In the genomic region with DNA sequence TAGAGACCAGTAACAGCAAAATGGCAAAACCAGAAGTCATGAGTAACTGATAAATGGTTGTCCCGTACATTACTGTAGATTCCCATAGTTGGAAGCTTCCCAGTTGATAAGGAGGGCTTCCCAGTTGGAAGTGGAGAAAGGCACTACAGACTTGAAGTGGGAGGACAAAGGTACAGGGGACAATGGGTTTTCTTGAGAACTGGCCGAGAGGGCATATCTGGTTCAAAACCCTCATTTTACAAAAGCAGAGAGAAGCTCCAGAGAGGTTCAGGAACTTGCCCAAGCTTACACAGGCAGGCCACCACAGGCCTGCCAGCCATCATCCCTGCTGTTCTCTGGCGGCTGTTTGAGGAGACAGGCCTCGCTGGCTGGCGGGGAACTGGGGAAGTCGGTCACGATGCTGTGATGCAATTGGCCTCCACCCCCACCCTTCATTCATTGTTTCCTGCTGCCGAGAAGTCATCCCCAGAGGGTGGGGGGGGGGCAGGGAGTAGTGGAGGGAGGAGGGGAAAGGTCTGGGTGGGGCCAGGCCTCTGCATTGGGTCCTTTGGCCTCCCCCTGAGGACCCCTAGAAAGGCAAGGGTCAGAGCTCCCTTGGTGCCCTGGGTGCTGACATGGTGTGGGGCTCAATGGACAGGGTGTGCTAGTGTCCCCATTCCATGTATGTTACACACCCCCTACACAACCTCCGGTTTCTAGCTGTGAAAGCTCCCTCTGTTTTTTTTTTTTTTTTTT, we compare ENCODE assay signal across 8 cellular contexts. TPM values are rescaled to one million over a fixed set of nuclear protein-coding genes. Genes with fewer than 3 reads are reported as not detected.
DNase-seq lines count a peak whose midpoint lies in the region; ATAC-seq and TF ChIP-seq lines count a peak whose summit lies in the region.

No MANE protein-coding gene starts in this region.

- H3K36me3 ChIP-seq in upper lobe of left lung: peaks cover 2 to 25% (median 21%) of the 10 kb centered on the region in 4 donors

- peak overlapping the region in 3 of 4 donors; percentile 6 to 89 (median 26) for H3K4me3 ChIP-seq in upper lobe of left lung

- no peaks in the 10 kb centered on the region for H3K9me3 ChIP-seq in upper lobe of left lung

- peak; percentile 13 to 46 for ATAC-seq in upper lobe of left lung (ENCODE audit: low FRiP score in 2 of 2)

- WGBS in upper lobe of left lung, 2 donors: 6 to 22% methylated on average over 4 to 9 of the region's 9 CpGs

- peak overlapping the region; percentile 94 to 100 (median 96) for H3K27ac ChIP-seq in upper lobe of left lung

- TF ChIP-seq CTCF in upper lobe of left lung (IDR thresholded peaks at IDR 0.05): no peak

- peak in 1 of 4 donors; percentile 86 for TF ChIP-seq EP300 in upper lobe of left lung (IDR thresholded peaks at IDR 0.05)

- TF ChIP-seq POLR2A in upper lobe of left lung (IDR thresholded peaks at IDR 0.05): peak in 3 of 4 donors; percentile 25 to 79 (median 50)

- H3K4me1 ChIP-seq in upper lobe of left lung: peaks cover 77 to 84% (median 80%) of the 10 kb centered on the region in 4 donors

- H3K27me3 ChIP-seq in upper lobe of left lung: no peaks in the 10 kb centered on the region

- DNase-seq in ELR (ENCODE audit: low read depth) (peak; percentile 66), NOMO-1 treated with DMSO at 0.1 percent for 48 hours (lab: John Stamatoyannopoulos, UW; ENCODE audit: unreplicated experiment) (peak; percentile 82), activated T-helper 1 cell treated with Interleukin-2 at 50 U/mL for 16 hours (ENCODE audit: low read depth) (peak; percentile 48), fibroblast of peridontal ligament (ENCODE audit: extremely low read depth) (peak; percentile 65), nucleus accumbens (lab: John Stamatoyannopoulos, UW) (peak in 53 of 56 donors; percentile 10 to 85 (median 62)), upper lobe of left lung (peak; percentile 52 to 95), NCI-H82 (lab: John Stamatoyannopoulos, UW) (no peak), ecto neural progenitor cell (ENCODE audit: low spot score) (no peak)

RNA-seq across cellular contexts. Expression of gene UBALD2, which starts 3.0 kb away (rescaled TPM):
- total RNA-seq in upper lobe of left lung: 10 to 100 TPM in 5 of 6 donors, 1 to 10 TPM in 1; 8.4 to 74.9 (median 26.8) TPM

RNA-seq across cellular contexts. Expression of gene RNF157, which starts 27.9 kb away (rescaled TPM):
- 10 to 100 TPM in 1 of 6 donors, 1 to 10 TPM in 5; 1.1 to 14.7 (median 2.5) TPM for total RNA-seq in upper lobe of left lung

RNA-seq across cellular contexts. Expression of gene QRICH2, which starts 39.9 kb away (rescaled TPM):
- 1 to 10 TPM; 1.7 to 9.4 (median 2.8) TPM for total RNA-seq in upper lobe of left lung

Comparison
In these comparisons a context has a peak if more than half of its experiments do, and no peak if none do; other contexts are left out.
1. DNase-seq: peak in ELR (single experiment), NOMO-1 treated with DMSO at 0.1 percent for 48 hours (single experiment), activated T-helper 1 cell treated with Interleukin-2 at 50 U/mL for 16 hours (single experiment), fibroblast of peridontal ligament (single experiment), nucleus accumbens (53 of 56) and upper lobe of left lung (2 of 2); none in NCI-H82 (single experiment) and ecto neural progenitor cell (single experiment).